ENCODE assay signal across 9 cellular contexts in the genomic region with DNA sequence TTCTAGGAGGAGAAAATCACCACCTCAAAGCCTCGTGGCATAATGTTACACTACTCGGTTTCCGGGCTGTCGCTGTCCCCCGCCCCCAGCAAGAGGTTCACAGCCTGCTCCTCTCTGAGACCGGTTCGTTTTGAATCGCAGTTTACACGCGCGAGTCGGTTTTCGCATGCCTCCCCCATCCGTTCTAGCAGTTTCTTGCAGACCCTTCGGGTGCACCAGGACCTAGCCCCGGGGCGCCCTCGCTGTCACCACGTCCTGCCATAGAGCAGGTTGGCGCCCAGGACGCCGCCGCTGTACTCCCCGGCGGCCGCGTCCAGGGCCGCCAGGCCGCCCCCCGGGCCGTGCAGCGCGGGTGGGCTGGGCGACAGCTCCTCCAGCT. TPM values are rescaled to one million over a fixed set of nuclear protein-coding genes. Genes with fewer than 3 reads are reported as not detected.
DNase-seq lines count a peak whose midpoint lies in the region; ATAC-seq, FAIRE-seq and TF ChIP-seq lines count a peak whose summit lies in the region.
"Had no signal": no experiment of that assay in that cellular context is flagged by ENCODE, and none has a peak within 500 bp of the region (broad histone marks: within the 10 kb centered on the region; RNA-seq: fewer than 3 reads in every experiment).

No MANE protein-coding gene starts in this region.

- H3K9me3 Mint-ChIP-seq in WTC11 (no peaks in the 10 kb centered on the region), brain (peaks cover 0 to 15% (median 0%) of the 10 kb centered on the region in 5 experiments)

- H2AFZ ChIP-seq in smooth muscle cell (ENCODE audit: low read depth), result no peak overlapping the region

- H3K27me3 Mint-ChIP-seq in WTC11 (ENCODE audit: low read depth) (peaks cover 93% of the 10 kb centered on the region), brain (peaks cover 91% of the 10 kb centered on the region)

- H3K9ac ChIP-seq in smooth muscle cell (ENCODE audit: low read depth), result no peak overlapping the region

- H3K4me1 ChIP-seq in smooth muscle cell (ENCODE audit: low read depth), result peaks cover 6% of the 10 kb centered on the region

- H3K9me3 ChIP-seq in smooth muscle cell (replicated peaks; ENCODE audit: low read depth), result no peaks in the 10 kb centered on the region

- no peaks in the 10 kb centered on the region for H3K36me3 ChIP-seq in smooth muscle cell (ENCODE audit: low read depth)

- peak overlapping the region; percentile 71 for H3K4me2 ChIP-seq in smooth muscle cell

- H3K4me3 Mint-ChIP-seq in WTC11 (peak overlapping the region; percentile 60), brain (peak overlapping the region; percentile 35 to 62 (median 52))

- peak; percentile 66 for ATAC-seq in GM18868 (IDR thresholded peaks at IDR 0.05; ENCODE audit: unreplicated experiment)
- ATAC-seq in WTC11, result peak; percentile 8
- ATAC-seq in HG02973 (IDR thresholded peaks at IDR 0.05; ENCODE audit: unreplicated experiment), result no peak
- no peak for ATAC-seq in omental fat pad (ENCODE audit: low FRiP score)

- WGBS in smooth muscle cell (ENCODE audit: low lambda C conversion rate), result 2% methylated on average over 33 of the region's 34 CpGs

- H3K36me3 Mint-ChIP-seq in WTC11 (no peaks in the 10 kb centered on the region), brain (peaks cover 5% of the 10 kb centered on the region)

- H3K27me3 ChIP-seq in smooth muscle cell (ENCODE audit: low read depth), result peaks cover 100% of the 10 kb centered on the region

- H3K4me1 Mint-ChIP-seq in WTC11, result peaks cover 33% of the 10 kb centered on the region
- H3K4me1 Mint-ChIP-seq in brain, result peaks cover 10% of the 10 kb centered on the region

- H3K4me3 ChIP-seq in smooth muscle cell, result no peak overlapping the region

- peaks cover 24% of the 10 kb centered on the region for H4K20me1 ChIP-seq in smooth muscle cell (ENCODE audit: low read depth)

- no peaks in the 10 kb centered on the region for H3K79me2 ChIP-seq in smooth muscle cell (ENCODE audit: low read depth)

- CTCF ChIA-PET in WTC11 (lab: Charles Lee), result interaction anchor here (2.2 kb wide), 1 partner anchor 109 kb away, joined by 10 read pairs; no protein-coding TSS in a partner anchor

- POLR2A ChIA-PET in WTC11 (lab: Charles Lee), result no interaction called here

- peaks cover 2% of the 10 kb centered on the region for H3F3A ChIP-seq in smooth muscle cell (ENCODE audit: low read depth)

- FAIRE-seq in RCC 7860 (lab: Jason Lieb, UNC), result no peak
- FAIRE-seq: TTC549 had no signal

- peak; percentile 27 for DNase-seq in WTC11 (ENCODE audit: low spot score)
- DNase-seq in smooth muscle cell (lab: John Stamatoyannopoulos, UW; ENCODE audit: unreplicated experiment), result no peak
- no peak for DNase-seq in DMS153 treated with DMSO at 0.1 percent for 48 hours (lab: John Stamatoyannopoulos, UW; ENCODE audit: unreplicated experiment)
- no peak for DNase-seq in RCC 7860 (ENCODE audit: low spot score)
- DNase-seq in omental fat pad (ENCODE audit: low spot score), result no peak

- H3K27ac Mint-ChIP-seq in WTC11 (no peak overlapping the region), brain (no peak overlapping the region)

- TF ChIP-seq CTCF in WTC11 (IDR thresholded peaks at IDR 0.05), result no peak
- TF ChIP-seq CTCF in brain (conservative IDR thresholded peaks at IDR 0.05), result no peak
- no peak for TF ChIP-seq CTCF in smooth muscle cell (IDR thresholded peaks at IDR 0.05; ENCODE audit: borderline replicate concordance, insufficient read depth, poor library complexity, severe bottlenecking)
- no peak for TF ChIP-seq CTCF in omental fat pad (IDR thresholded peaks at IDR 0.05)

- H3K27ac ChIP-seq in smooth muscle cell (ENCODE audit: low read depth), result no peak overlapping the region

TF ChIP-seq in WTC11, 78 proteins besides CTCF, POLR2A, EP300 and RAD21 (continues in another document):
- TF ChIP-seq, protein P1, sequence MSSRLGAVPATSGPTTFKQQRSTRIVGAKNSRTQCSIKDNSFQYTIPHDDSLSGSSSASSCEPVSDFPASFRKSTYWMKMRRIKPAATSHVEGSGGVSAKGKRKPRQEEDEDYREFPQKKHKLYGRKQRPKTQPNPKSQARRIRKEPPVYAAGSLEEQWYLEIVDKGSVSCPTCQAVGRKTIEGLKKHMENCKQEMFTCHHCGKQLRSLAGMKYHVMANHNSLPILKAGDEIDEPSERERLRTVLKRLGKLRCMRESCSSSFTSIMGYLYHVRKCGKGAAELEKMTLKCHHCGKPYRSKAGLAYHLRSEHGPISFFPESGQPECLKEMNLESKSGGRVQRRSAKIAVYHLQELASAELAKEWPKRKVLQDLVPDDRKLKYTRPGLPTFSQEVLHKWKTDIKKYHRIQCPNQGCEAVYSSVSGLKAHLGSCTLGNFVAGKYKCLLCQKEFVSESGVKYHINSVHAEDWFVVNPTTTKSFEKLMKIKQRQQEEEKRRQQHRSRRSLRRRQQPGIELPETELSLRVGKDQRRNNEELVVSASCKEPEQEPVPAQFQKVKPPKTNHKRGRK (CRISPR knock-in tag; IDR thresholded peaks at IDR 0.05; ENCODE audit: borderline replicate concordance), result no peak
- TF ChIP-seq, protein P2, sequence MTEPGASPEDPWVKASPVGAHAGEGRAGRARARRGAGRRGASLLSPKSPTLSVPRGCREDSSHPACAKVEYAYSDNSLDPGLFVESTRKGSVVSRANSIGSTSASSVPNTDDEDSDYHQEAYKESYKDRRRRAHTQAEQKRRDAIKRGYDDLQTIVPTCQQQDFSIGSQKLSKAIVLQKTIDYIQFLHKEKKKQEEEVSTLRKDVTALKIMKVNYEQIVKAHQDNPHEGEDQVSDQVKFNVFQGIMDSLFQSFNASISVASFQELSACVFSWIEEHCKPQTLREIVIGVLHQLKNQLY (CRISPR knock-in tag; IDR thresholded peaks at IDR 0.05), result no peak
- no peak for TF ChIP-seq ZNF219 (CRISPR knock-in tag; IDR thresholded peaks at IDR 0.05; ENCODE audit: borderline replicate concordance)
- TF ChIP-seq RORB (CRISPR knock-in tag; IDR thresholded peaks at IDR 0.05), result no peak
- TF ChIP-seq CREB1 (CRISPR knock-in tag; IDR thresholded peaks at IDR 0.05), result no peak
- TF ChIP-seq, protein P3, sequence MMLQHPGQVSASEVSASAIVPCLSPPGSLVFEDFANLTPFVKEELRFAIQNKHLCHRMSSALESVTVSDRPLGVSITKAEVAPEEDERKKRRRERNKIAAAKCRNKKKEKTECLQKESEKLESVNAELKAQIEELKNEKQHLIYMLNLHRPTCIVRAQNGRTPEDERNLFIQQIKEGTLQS (CRISPR knock-in tag; conservative IDR thresholded peaks at IDR 0.05), result no peak
- no peak for TF ChIP-seq NR2C2 (CRISPR knock-in tag; IDR thresholded peaks at IDR 0.05)
- no peak for TF ChIP-seq PRRX2 (CRISPR knock-in tag; IDR thresholded peaks at IDR 0.05)
- TF ChIP-seq, protein P4, sequence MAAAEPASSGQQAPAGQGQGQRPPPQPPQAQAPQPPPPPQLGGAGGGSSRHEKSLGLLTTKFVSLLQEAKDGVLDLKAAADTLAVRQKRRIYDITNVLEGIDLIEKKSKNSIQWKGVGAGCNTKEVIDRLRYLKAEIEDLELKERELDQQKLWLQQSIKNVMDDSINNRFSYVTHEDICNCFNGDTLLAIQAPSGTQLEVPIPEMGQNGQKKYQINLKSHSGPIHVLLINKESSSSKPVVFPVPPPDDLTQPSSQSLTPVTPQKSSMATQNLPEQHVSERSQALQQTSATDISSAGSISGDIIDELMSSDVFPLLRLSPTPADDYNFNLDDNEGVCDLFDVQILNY (CRISPR knock-in tag; IDR thresholded peaks at IDR 0.05), result no peak
- TF ChIP-seq, protein P5, sequence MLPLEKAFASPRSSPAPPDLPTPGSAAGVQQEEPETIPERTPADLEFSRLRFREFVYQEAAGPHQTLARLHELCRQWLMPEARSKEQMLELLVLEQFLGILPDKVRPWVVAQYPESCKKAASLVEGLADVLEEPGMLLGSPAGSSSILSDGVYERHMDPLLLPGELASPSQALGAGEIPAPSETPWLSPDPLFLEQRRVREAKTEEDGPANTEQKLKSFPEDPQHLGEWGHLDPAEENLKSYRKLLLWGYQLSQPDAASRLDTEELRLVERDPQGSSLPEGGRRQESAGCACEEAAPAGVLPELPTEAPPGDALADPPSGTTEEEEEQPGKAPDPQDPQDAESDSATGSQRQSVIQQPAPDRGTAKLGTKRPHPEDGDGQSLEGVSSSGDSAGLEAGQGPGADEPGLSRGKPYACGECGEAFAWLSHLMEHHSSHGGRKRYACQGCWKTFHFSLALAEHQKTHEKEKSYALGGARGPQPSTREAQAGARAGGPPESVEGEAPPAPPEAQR (CRISPR knock-in tag; IDR thresholded peaks at IDR 0.05), result no peak
- TF ChIP-seq ZNF317 (CRISPR knock-in tag; IDR thresholded peaks at IDR 0.05; ENCODE audit: borderline replicate concordance, low read depth), result no peak
- TF ChIP-seq TP53 (CRISPR knock-in tag; IDR thresholded peaks at IDR 0.05), result no peak
- no peak for TF ChIP-seq CREM (CRISPR knock-in tag; IDR thresholded peaks at IDR 0.05)
- TF ChIP-seq SOX15 (CRISPR knock-in tag; IDR thresholded peaks at IDR 0.05), result no peak
- TF ChIP-seq IRF2 (CRISPR knock-in tag; IDR thresholded peaks at IDR 0.05; ENCODE audit: borderline replicate concordance, low read depth), result no peak
- TF ChIP-seq, protein P6, sequence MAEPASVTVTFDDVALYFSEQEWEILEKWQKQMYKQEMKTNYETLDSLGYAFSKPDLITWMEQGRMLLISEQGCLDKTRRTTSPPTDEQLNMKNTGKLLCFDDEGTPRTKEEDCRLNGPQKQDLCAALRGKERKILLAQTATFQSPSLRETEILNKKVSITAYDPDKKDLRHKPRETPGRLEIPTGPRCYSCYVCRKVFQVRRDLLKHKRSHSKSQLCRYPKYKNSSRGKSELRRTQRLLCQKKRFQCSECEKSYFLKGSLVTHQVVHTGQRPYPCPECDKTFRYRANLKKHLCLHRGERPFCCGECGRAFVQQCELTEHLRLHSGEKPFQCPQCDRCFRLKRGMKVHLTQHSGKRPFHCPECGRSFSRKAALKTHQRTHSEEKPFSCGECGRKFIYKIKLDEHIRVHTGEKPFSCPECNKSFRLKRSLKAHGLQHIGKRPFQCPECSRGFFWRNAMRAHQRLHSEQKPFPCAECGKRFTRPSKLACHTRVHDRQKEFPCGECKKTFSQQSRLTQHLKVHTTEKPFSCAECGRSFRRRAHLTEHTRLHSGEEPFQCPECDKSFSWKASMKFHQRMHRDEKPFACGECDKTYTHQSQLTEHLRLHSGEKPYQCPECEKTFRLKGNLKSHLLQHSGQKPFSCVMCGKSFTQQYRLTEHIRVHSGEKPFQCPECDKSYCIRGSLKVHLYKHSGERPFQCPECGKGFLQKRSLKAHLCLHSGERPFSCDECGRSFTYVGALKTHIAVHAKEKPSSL (CRISPR knock-in tag; conservative IDR thresholded peaks at IDR 0.05), result no peak
- no peak for TF ChIP-seq ETV6 (CRISPR knock-in tag; IDR thresholded peaks at IDR 0.05)
- no peak for TF ChIP-seq ZNF671 (CRISPR knock-in tag; IDR thresholded peaks at IDR 0.05)

RNA-seq across cellular contexts. Expression of a gene that starts 1.7 kb away (rescaled TPM):
- total RNA-seq in WTC11 (2021) (0.07 to 0.11 TPM in 2 of 3 replicates, not detected in the other), smooth muscle cell (not detected in 2 replicates), omental fat pad (not detected)
- polyA plus RNA-seq in brain (ENCODE audit: insufficient read depth, low read depth, low replicate concordance) (not detected), smooth muscle cell (not detected in 2 replicates)

Comparison
In these comparisons a context has a peak if more than half of its experiments do, and no peak if none do; other contexts are left out.
1. ATAC-seq: peak in GM18868 (single experiment) and WTC11 (single experiment); none in HG02973 (single experiment) and omental fat pad (single experiment).